In the genomic region with DNA sequence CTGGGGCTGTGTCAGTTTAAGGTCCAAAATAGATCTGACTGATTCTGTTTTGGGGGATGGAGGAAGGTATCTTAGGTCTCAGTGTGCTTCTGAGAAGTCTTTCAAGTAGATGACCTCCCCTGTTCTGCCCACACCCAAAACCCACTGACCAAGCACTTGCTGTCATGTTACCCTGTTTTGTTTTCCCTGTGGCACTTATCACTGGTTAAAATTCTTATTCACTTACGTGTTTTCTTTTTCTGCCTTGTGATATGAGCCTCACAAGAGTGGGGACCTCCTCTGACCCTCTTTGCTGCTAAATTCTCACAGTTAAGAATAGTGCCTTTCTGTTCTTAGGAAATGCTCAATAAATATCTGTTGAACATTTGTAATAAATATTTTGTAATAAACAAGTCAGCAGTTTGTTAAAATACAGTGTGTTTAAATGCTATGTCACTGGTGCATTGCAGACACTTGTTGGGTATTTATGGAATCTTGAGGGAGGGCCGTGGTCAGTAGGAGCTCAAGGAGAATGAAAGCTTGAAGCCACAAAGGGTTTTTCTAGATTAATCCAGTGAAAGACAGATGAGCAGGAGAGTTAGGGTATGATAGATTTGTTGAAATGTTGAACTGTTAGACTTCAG, we compare ENCODE assay signal across 22 cellular contexts. TPM values are rescaled to one million over a fixed set of nuclear protein-coding genes. Genes with fewer than 3 reads are reported as not detected.
DNase-seq lines count a peak whose midpoint lies in the region; ATAC-seq and TF ChIP-seq lines count a peak whose summit lies in the region.
"Had no signal": no experiment of that assay in that cellular context is flagged by ENCODE, and none has a peak within 500 bp of the region (broad histone marks: within the 10 kb centered on the region; RNA-seq: fewer than 3 reads in every experiment).

No MANE protein-coding gene starts in this region.

- no peak for TF ChIP-seq CTCF in IMR-90 (conservative IDR thresholded peaks at IDR 0.05; ENCODE audit: low read depth, low read length)
- no peak for TF ChIP-seq CTCF in astrocyte of the spinal cord (IDR thresholded peaks at IDR 0.05; ENCODE audit: low read depth, low read length)
- TF ChIP-seq CTCF in SK-N-SH (IDR thresholded peaks at IDR 0.05) = no peak

- H3K4ac ChIP-seq in IMR-90 (ENCODE audit: low read depth, low read length) = 0 out of 2 replicates have a peak overlapping the region, but pooled peaks have one; percentile 10

- no peak for TF ChIP-seq EP300 in SK-N-SH (IDR thresholded peaks at IDR 0.05; ENCODE audit: borderline replicate concordance in 1 of 2, low read depth in 1 of 2, low read length in 1 of 2)

- intact Hi-C loops in IMR-90 (cut with micrococcal nuclease) = no loop called here
- intact Hi-C loops in right cardiac atrium (cut with DNase I) = no loop called here

- no TSS peak for BruUV-seq in IMR-90 (replicated peaks; lab: Mats Ljungman, UMichigan)

- H3K27ac ChIP-seq in IMR-90 (ENCODE audit: insufficient read depth, low read length) (no peak overlapping the region), right cardiac atrium (ENCODE audit: low read length) (peak overlapping the region; percentile 53), SK-N-SH (ENCODE audit: low read depth in 2 of 2, low read length in 1 of 2) (no peak overlapping the region)
- H3K27ac ChIP-seq: neutrophil, transverse colon had no signal

- H3K23ac ChIP-seq in IMR-90 (ENCODE audit: low read depth, low read length) = 0 out of 2 replicates have a peak overlapping the region, but pooled peaks have one; percentile 7

- H3K9me3 ChIP-seq in IMR-90 (ENCODE audit: control insufficient read depth, insufficient read depth, low read length) (peaks cover 3% of the 10 kb centered on the region), right cardiac atrium (ENCODE audit: control insufficient read depth, low read length) (no peaks in the 10 kb centered on the region), SK-N-SH (no peaks in the 10 kb centered on the region)
- H3K9me3 ChIP-seq: neutrophil, transverse colon had no signal

- 0 out of 2 replicates have a peak overlapping the region, but pooled peaks have one; percentile 14 for H4K91ac ChIP-seq in IMR-90 (ENCODE audit: insufficient read depth, low read depth, low read length)

- H3K79me2 ChIP-seq in SK-N-SH (ENCODE audit: insufficient read depth) = peaks cover 7% of the 10 kb centered on the region; the same call in 1 of the 2 replicates

- dilution Hi-C loops in IMR-90 (cut with HindIII; ENCODE audit: low sequenced_read_pairs, unreplicated experiment) = no loop called here

- TF ChIP-seq POLR2A in IMR-90 (IDR thresholded peaks at IDR 0.05; ENCODE audit: low read depth, low read length) = no peak

- H3K9ac ChIP-seq in IMR-90 (ENCODE audit: low read depth, low read length) = no peak overlapping the region
- no peak overlapping the region for H3K9ac ChIP-seq in SK-N-SH

- H2BK20ac ChIP-seq in IMR-90 (ENCODE audit: low read depth, low read length) = no peak overlapping the region

- H2AFZ ChIP-seq in IMR-90 (replicated peaks; ENCODE audit: low read length, poor library complexity) (no peak overlapping the region), SK-N-SH (ENCODE audit: low read depth) (no peak overlapping the region)

- no peaks in the 10 kb centered on the region for H3K27me3 ChIP-seq in IMR-90 (ENCODE audit: control insufficient read depth, insufficient read depth, low read length)
- no peaks in the 10 kb centered on the region for H3K27me3 ChIP-seq in right cardiac atrium (ENCODE audit: control insufficient read depth, insufficient read depth)
- no peaks in the 10 kb centered on the region for H3K27me3 ChIP-seq in SK-N-SH (ENCODE audit: insufficient read depth)
- H3K27me3 ChIP-seq: neutrophil, transverse colon had no signal

- WGBS in IMR-90 (ENCODE audit: extremely low coverage in 2 of 2, insufficient read length in 1 of 2), 2 experiments = no CpG with 5 or more reads among the region's 2 CpGs
- 60% methylated on average over 2 of the region's 2 CpGs for WGBS in right cardiac atrium
- 94% methylated on average over 2 of the region's 2 CpGs for WGBS in SK-N-SH (ENCODE audit: low lambda C conversion rate)

- no peaks in the 10 kb centered on the region for H4K20me1 ChIP-seq in IMR-90 (ENCODE audit: insufficient read depth, low read length)
- H4K20me1 ChIP-seq in SK-N-SH (ENCODE audit: insufficient read depth) = no peaks in the 10 kb centered on the region; the same call in 1 of the 2 replicates

- no peaks in the 10 kb centered on the region for H3F3A ChIP-seq in SK-N-SH (replicated peaks; ENCODE audit: insufficient read depth)

- peak overlapping the region; percentile 89; the same call in 1 of the 2 replicates for H3K18ac ChIP-seq in IMR-90 (ENCODE audit: low read depth, low read length)

- H3K4me1 ChIP-seq in IMR-90 (ENCODE audit: control insufficient read depth, insufficient read depth, low read length) (peaks cover 6% of the 10 kb centered on the region), right cardiac atrium (ENCODE audit: control insufficient read depth, insufficient read depth, low read length) (peaks cover 3% of the 10 kb centered on the region), SK-N-SH (ENCODE audit: control insufficient read depth in 1 of 2, insufficient read depth in 2 of 2, low read depth in 1 of 2, low read length in 1 of 2) (no peaks in the 10 kb centered on the region; a peak in 1 of 4 replicates)

- no peak overlapping the region for H2BK5ac ChIP-seq in IMR-90 (ENCODE audit: low read depth, low read length, poor library complexity, severe bottlenecking)

- H2AK5ac ChIP-seq in IMR-90 (ENCODE audit: low read depth, low read length) = no peak overlapping the region

- H2BK120ac ChIP-seq in IMR-90 (ENCODE audit: low read depth, low read length) = peak overlapping the region; percentile 3; the same call in 1 of the 2 replicates

- peak; percentile 59 for ATAC-seq in IMR-90 (ENCODE audit: low read depth)
- peak; percentile 73 to 78 for ATAC-seq in right cardiac atrium
- no peak for ATAC-seq in GM19395 (IDR thresholded peaks at IDR 0.05; ENCODE audit: unreplicated experiment)
- ATAC-seq in HG03521 (IDR thresholded peaks at IDR 0.05; ENCODE audit: unreplicated experiment) = no peak

- H3K4me2 ChIP-seq in IMR-90 (ENCODE audit: low read depth, low read length) = no peak overlapping the region; the same call in 1 of the 2 replicates
- no peak overlapping the region for H3K4me2 ChIP-seq in SK-N-SH

- DNase-seq in A172 (ENCODE audit: low spot score) (peak; percentile 10), IMR-90 (no peak), astrocyte of the spinal cord (ENCODE audit: low read depth, low spot score) (peak; percentile 43), right cardiac atrium (peak in 1 of 3 donors; percentile 16), SK-N-SH (no peak), anterior cingulate cortex (lab: John Stamatoyannopoulos, UW) (no peak)
- DNase-seq: activated CD4-positive, alpha-beta T cell treated with anti-CD3 and anti-CD28 coated beads for 4 hours; activated CD8-positive, alpha-beta memory T cell treated with anti-CD3 and anti-CD28 coated beads, Interleukin-2, amount 50 U/mL, for 48 hours; activated naive CD4-positive, alpha-beta T cell treated with Interleukin-2 at 50 U/mL for 16 hours; caudate nucleus; COR-L47; GF-D8; H9; immature natural killer cell; NCI-H1105; NK-92 treated with Interleukin-12 subunit alpha and Interleukin-12 subunit beta, amount 100 ng/mL, for 24 hours; SHP77 treated with DMSO at 0.1 percent for 48 hours; stimulated activated CD4-positive, alpha-beta T cell treated with anti-CD3 and anti-CD28 coated beads, Interleukin-4, amount 100 ng/mL, for 4 hours; transverse colon had no signal

- peaks cover 8% of the 10 kb centered on the region for H3K36me3 ChIP-seq in IMR-90 (ENCODE audit: control insufficient read depth, insufficient read depth, low read length)
- peaks cover 0 to 9% of the 10 kb centered on the region in 2 experiments for H3K36me3 ChIP-seq in SK-N-SH (replicated peaks in 1 of 2; ENCODE audit: control insufficient read depth in 1 of 2, insufficient read depth in 2 of 2, low read length in 1 of 2)
- H3K36me3 ChIP-seq: neutrophil, transverse colon had no signal

- no peaks in the 10 kb centered on the region for H3K9me2 ChIP-seq in SK-N-SH

- no peaks in the 10 kb centered on the region for H3K9me1 ChIP-seq in IMR-90 (ENCODE audit: insufficient read depth, low read length)

- H4K5ac ChIP-seq in IMR-90 (ENCODE audit: low read depth, low read length) = no peak overlapping the region

- in situ Hi-C loops in IMR-90 (cut with MboI; ENCODE audit: low sequenced_read_pairs) = no loop called here
- in situ Hi-C loops in astrocyte of the spinal cord (cut with HindIII; ENCODE audit: low sequenced_read_pairs) = no loop called here

- H3K4me3 ChIP-seq in IMR-90 (ENCODE audit: insufficient read depth, low read depth, low read length) = no peak overlapping the region
- H3K4me3 ChIP-seq in astrocyte of the spinal cord (ENCODE audit: low read depth, low read length) = no peak overlapping the region
- H3K4me3 ChIP-seq in right cardiac atrium (ENCODE audit: low read length) = no peak overlapping the region
- no peak overlapping the region for H3K4me3 ChIP-seq in SK-N-SH (ENCODE audit: low read depth in 2 of 2, low read length in 1 of 2)
- H3K4me3 ChIP-seq: transverse colon had no signal

- H4K8ac ChIP-seq in IMR-90 (ENCODE audit: low read depth in 2 of 2, low read length in 2 of 2) = no peak overlapping the region

- no peak overlapping the region for H2AK9ac ChIP-seq in IMR-90 (replicated peaks; ENCODE audit: low read depth, low read length, poor library complexity)

- TF ChIP-seq RAD21 in IMR-90 (IDR thresholded peaks at IDR 0.05; ENCODE audit: low read length) = no peak
- no peak for TF ChIP-seq RAD21 in SK-N-SH (IDR thresholded peaks at IDR 0.05; ENCODE audit: low read length)

- no peak overlapping the region; the same call in 1 of the 2 replicates for H3K14ac ChIP-seq in IMR-90 (replicated peaks; ENCODE audit: low read depth, low read length)

- H3K79me1 ChIP-seq in IMR-90 (ENCODE audit: low read depth in 1 of 2, low read length in 2 of 2) = peaks cover 18 to 35% of the 10 kb centered on the region in 2 experiments; a peak in 3 of 4 replicates

- CTCF ChIA-PET in IMR-90 (lab: Yijun Ruan, JAX) = no interaction called here
- CTCF ChIA-PET in SK-N-SH (lab: Yijun Ruan, JAX) = no interaction called here

- no peak overlapping the region for H2BK15ac ChIP-seq in IMR-90 (ENCODE audit: low read depth, low read length)

- POLR2A ChIA-PET in IMR-90 (lab: Charles Lee; ENCODE audit: unreplicated experiment) = no interaction called here
- POLR2A ChIA-PET in SK-N-SH (lab: Yijun Ruan, JAX) = no interaction called here

- no peak overlapping the region for H3K56ac ChIP-seq in IMR-90 (ENCODE audit: extremely low read depth, insufficient read depth, low read length)

TF ChIP-seq in SK-N-SH, 30 proteins besides CTCF, POLR2A, EP300 and RAD21 (continues in another document):
- TF ChIP-seq ELF1 (IDR thresholded peaks at IDR 0.05) = no peak

RNA-seq across cellular contexts. Expression of gene PLEKHA5, which starts 20.9 kb away (rescaled TPM):
- total RNA-seq in A172 (2014; rRNA removed; shearing (Covaris generic)) = 9.9 and 10.8 TPM in 2 replicates
- total RNA-seq in IMR-90 (2012; rRNA removed) (12.2 and 16.1 TPM in 2 replicates), right cardiac atrium (10 to 100 TPM; 51.0 to 88.0 (median 74.8) TPM)
- polyA plus RNA-seq in IMR-90 (2012; rRNA removed) (4.3 and 5.3 TPM in 2 replicates), right cardiac atrium (47.3 TPM), SK-N-SH (2012; rRNA removed) (6.7 and 7.1 TPM in 2 replicates)
- 0.95 and 1.1 TPM in 2 replicates for polyA plus RNA-seq in IMR-90 (2012; cell fraction: cytosol; rRNA removed)
- polyA plus RNA-seq in IMR-90 (2012; cell fraction: nucleus; rRNA removed; ENCODE audit: low replicate concordance) = 1.2 and 7.9 TPM in 2 replicates
- 8.3 and 10.9 TPM in 2 replicates for polyA plus RNA-seq in SK-N-SH (2012; cell fraction: cytosol; rRNA removed)
- 5.6 and 13.0 TPM in 2 replicates for polyA plus RNA-seq in SK-N-SH (2012; cell fraction: nucleus; rRNA removed)

Comparison
In these comparisons a context has a peak if more than half of its experiments do, and no peak if none do; other contexts are left out.
1. DNase-seq: peak in A172 (single experiment) and astrocyte of the spinal cord (single experiment); none in IMR-90 (single experiment), SK-N-SH (single experiment) and anterior cingulate cortex (0 of 58).
2. ATAC-seq: peak in IMR-90 (single experiment) and right cardiac atrium (2 of 2); none in GM19395 (single experiment) and HG03521 (single experiment).